Comparison of ENCODE assay signal across 29 cellular contexts in the genomic region with DNA sequence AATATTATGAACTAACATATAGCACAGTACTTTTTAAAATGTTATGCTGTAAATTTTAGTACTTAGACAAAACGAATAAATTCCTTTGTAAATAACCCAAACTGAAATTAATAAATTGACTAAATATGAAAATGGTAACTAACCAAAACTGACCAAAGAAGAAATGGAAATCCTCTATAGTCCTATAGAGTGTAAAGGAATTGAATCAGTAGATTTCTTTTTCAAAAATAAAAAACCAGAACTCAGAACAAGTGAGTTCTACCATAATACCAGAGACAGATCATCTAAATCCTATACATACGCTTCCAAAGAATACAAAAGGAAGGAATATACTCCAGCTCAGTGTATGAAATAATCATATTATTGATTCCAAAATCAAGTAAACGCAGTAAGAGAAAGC. TPM values are rescaled to one million over a fixed set of nuclear protein-coding genes. Genes with fewer than 3 reads are reported as not detected.
"Had no signal": no experiment of that assay in that cellular context is flagged by ENCODE, and none has a peak within 500 bp of the region (broad histone marks: within the 10 kb centered on the region; RNA-seq: fewer than 3 reads in every experiment).

No MANE protein-coding gene starts in this region.

- DNase-seq: IMR-90, Kasumi-1, KG1, MM.1S, MV-4-11, NCI-H1048, NCI-H1105, NCI-H1417, NCI-H1436 treated with DMSO at 0.1 percent for 48 hours, NCI-H1694, NCI-H187 treated with DMSO at 0.1 percent for 48 hours, NCI-H2081, NCI-H2171, NCI-H226, NCI-H446, NCI-H510A, NCI-H524 treated with DMSO at 0.1 percent for 48 hours, NCI-H69, NCI-H774, Right ventricle myocardium superior, RPMI8226, SIG-M5 had no signal

- H3K36me3 ChIP-seq: SJSA1 had no signal

- H3K4me3 ChIP-seq: SJSA1, SK-N-MC had no signal

- FAIRE-seq: HepG2, RCC 7860 had no signal

- H3K4me1 ChIP-seq: SJSA1 had no signal

- ATAC-seq: HepG2 had no signal

- H3K9me3 ChIP-seq: SJSA1 had no signal

- H3K27ac ChIP-seq: SJSA1, SK-N-MC had no signal

- H3K27me3 ChIP-seq: SJSA1 had no signal

RNA-seq across cellular contexts. Expression of gene TMPRSS12, which starts 39.8 kb away (rescaled TPM):
- total RNA-seq: HepG2; HT1080; IMR-90; M059J; Right ventricle myocardium superior; SJSA1; T-helper 1 cell treated with Interleukin-12 subunit alpha and Interleukin-12 subunit beta and Interleukin-4 antibody, amounts not matched to agents 30 ng/mL and 1 ng/mL, for 36 hours had no signal
- polyA plus RNA-seq: HepG2, IMR-90 had no signal
